Comparison of ENCODE assay signal across 27 cellular contexts in the genomic region with DNA sequence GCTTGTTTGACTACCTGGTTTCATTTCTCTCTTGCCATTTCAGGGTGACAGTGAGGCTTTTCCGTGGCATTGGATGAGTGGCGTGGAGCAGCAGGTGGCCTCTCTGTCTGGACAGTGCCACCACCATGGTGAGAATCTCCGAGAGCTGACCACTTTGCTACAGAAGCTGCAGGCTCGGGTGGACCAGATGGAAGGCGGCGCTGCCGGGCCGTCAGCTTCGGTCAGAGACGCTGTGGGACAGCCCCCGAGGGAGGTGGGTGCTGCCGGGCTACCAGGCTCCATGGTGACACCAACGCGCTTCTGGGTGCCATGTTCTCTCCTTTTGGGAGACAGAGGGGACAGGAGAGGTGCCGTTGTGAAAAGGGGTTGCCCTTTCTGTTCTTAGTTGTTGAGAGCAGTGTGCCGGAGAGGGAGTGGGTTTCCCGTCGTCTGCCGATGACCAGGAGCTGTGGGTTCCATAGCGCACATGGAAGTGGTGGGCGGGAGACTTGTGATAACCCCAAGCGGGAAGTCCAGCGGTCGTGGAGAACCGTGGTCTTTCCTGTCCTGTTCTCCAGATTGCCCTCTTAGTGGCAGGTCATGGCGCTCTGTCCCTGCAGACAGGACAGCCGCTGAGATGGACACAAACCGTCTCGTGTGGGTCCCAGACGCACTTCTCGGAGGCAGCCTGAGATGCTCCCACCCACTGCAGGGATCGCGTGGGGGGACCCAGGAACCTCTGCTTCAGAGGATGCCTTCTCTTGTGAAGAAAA.
"Had no signal": no experiment of that assay in that cellular context is flagged by ENCODE, and none has a peak within 500 bp of the region (broad histone marks: within the 10 kb centered on the region; RNA-seq: fewer than 3 reads in every experiment).

No MANE protein-coding gene starts in this region.

- H3K9me3 Mint-ChIP-seq: naive B cell; natural killer cell; neural progenitor cell; stimulated activated memory B cell treated with anti-CD40 and anti-IgM and Interleukin-4, amounts not matched to agents 10 μg/mL and 1 μg/mL and 100 μg/mL, for 72 hours; stimulated activated naive CD8-positive, alpha-beta T cell treated with anti-CD3 and anti-CD28 coated beads, Interleukin-15, amount 100 ng/mL, for 72 hours; type B pancreatic cell had no signal

- ATAC-seq: left colon; left lung; lower lobe of right lung; natural killer cell; stimulated activated memory B cell treated with anti-CD40 and anti-IgM and Interleukin-4, amounts not matched to agents 10 μg/mL and 1 μg/mL and 100 μg/mL, for 72 hours; stimulated activated naive CD8-positive, alpha-beta T cell treated with anti-CD3 and anti-CD28 coated beads, Interleukin-15, amount 100 ng/mL, for 72 hours had no signal

- H3K27ac Mint-ChIP-seq: mesothelial cell of epicardium; natural killer cell; neural progenitor cell; stimulated activated memory B cell treated with anti-CD40 and anti-IgM and Interleukin-4, amounts not matched to agents 10 μg/mL and 1 μg/mL and 100 μg/mL, for 72 hours; stimulated activated naive CD8-positive, alpha-beta T cell treated with anti-CD3 and anti-CD28 coated beads, Interleukin-15, amount 100 ng/mL, for 72 hours; type B pancreatic cell had no signal

- H3K4me3 ChIP-seq: left lung, lower lobe of right lung, neural progenitor cell, right atrium auricular region, right lobe of liver, smooth muscle cell, tibial nerve, vagina had no signal

- H3K27me3 ChIP-seq: left lung, neural progenitor cell, neutrophil, right atrium auricular region, right lobe of liver, tibial nerve, vagina had no signal

- H3K4me1 Mint-ChIP-seq: mesothelial cell of epicardium; naive B cell; natural killer cell; nephron progenitor cell; neural progenitor cell; stimulated activated memory B cell treated with anti-CD40 and anti-IgM and Interleukin-4, amounts not matched to agents 10 μg/mL and 1 μg/mL and 100 μg/mL, for 72 hours; stimulated activated naive CD8-positive, alpha-beta T cell treated with anti-CD3 and anti-CD28 coated beads, Interleukin-15, amount 100 ng/mL, for 72 hours had no signal

- H3K36me3 Mint-ChIP-seq: natural killer cell had no signal

- H3K4me2 ChIP-seq: neural progenitor cell, smooth muscle cell had no signal

- H3K4me1 ChIP-seq: left lung, lower lobe of right lung, neural progenitor cell, parathyroid adenoma, tibial nerve, vagina had no signal

- H3K9me3 ChIP-seq: left lung, lower lobe of right lung, neutrophil, right atrium auricular region, right lobe of liver, tibial nerve, vagina had no signal

- H2AFZ ChIP-seq: neural progenitor cell, parathyroid adenoma had no signal

- H3K4me3 Mint-ChIP-seq: mesothelial cell of epicardium; naive B cell; natural killer cell; nephron progenitor cell; neural progenitor cell; stimulated activated memory B cell treated with anti-CD40 and anti-IgM and Interleukin-4, amounts not matched to agents 10 μg/mL and 1 μg/mL and 100 μg/mL, for 72 hours; stimulated activated naive CD8-positive, alpha-beta T cell treated with anti-CD3 and anti-CD28 coated beads, Interleukin-15, amount 100 ng/mL, for 72 hours; type B pancreatic cell had no signal

- H3K27me3 Mint-ChIP-seq: naive B cell; stimulated activated memory B cell treated with anti-CD40 and anti-IgM and Interleukin-4, amounts not matched to agents 10 μg/mL and 1 μg/mL and 100 μg/mL, for 72 hours; stimulated activated naive CD8-positive, alpha-beta T cell treated with anti-CD3 and anti-CD28 coated beads, Interleukin-15, amount 100 ng/mL, for 72 hours; type B pancreatic cell had no signal

- DNase-seq: hippocampal formation; left colon; lower lobe of right lung; mammary epithelial cell; mesendoderm; naive B cell; natural killer cell; nephron progenitor cell; occipital lobe; stimulated activated CD4-positive, alpha-beta T cell treated with anti-CD3 and anti-CD28 coated beads, Interleukin-1b, Interleukin-23, amount 100 ng/mL, for 48 hours; stimulated activated CD4-positive, alpha-beta T cell treated with anti-CD3 and anti-CD28 coated beads, Interleukin-2, amount 100 ng/mL, for 48 hours; stimulated activated CD4-positive, alpha-beta T cell treated with anti-CD3 and anti-CD28 coated beads, Interleukin-4, amount 100 ng/mL, for 4 hours; stimulated activated CD8-positive, alpha-beta memory T cell treated with anti-CD3 and anti-CD28 coated beads, Interleukin-4, amount 100 ng/mL, for 48 hours; stimulated activated naive CD8-positive, alpha-beta T cell treated with anti-CD3 and anti-CD28 coated beads, Interleukin-15, amount 100 ng/mL, for 72 hours; substantia nigra had no signal

- H3K9ac ChIP-seq: neural progenitor cell, parathyroid adenoma had no signal

- H3K27ac ChIP-seq: left lung, lower lobe of right lung, neural progenitor cell, neutrophil, parathyroid adenoma, right atrium auricular region, right lobe of liver, tibial nerve, vagina had no signal

- H3K36me3 ChIP-seq: neural progenitor cell, neutrophil had no signal
